In the genomic region with DNA sequence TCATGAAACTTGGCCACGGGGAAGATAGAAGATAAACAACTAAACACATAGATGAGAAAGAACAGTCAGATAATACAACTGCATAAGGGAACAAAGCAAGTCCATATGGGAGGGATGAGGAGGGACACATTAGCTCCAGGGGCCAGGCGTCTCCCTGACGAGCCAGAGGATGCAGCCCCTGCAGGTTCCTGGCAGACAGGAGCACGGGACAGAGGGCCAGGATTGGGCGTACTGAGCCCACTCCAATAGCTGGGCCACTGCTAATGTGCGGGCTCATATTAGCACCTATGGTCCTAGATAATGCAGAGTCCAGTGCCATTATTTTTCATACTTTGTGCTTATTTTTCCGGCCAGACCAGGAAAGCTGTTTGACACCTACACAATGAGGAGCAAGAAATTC, we compare ENCODE assay signal across 14 cellular contexts.
DNase-seq lines count a peak whose midpoint lies in the region; ATAC-seq and TF ChIP-seq lines count a peak whose summit lies in the region.
"Had no signal": no experiment of that assay in that cellular context is flagged by ENCODE, and none has a peak within 500 bp of the region (broad histone marks: within the 10 kb centered on the region; RNA-seq: fewer than 3 reads in every experiment).

No MANE protein-coding gene starts in this region.

- H3K4me1 Mint-ChIP-seq in glutamatergic neuron (ENCODE audit: low read depth, unreplicated experiment) (peaks cover 31% of the 10 kb centered on the region), nephron (peaks cover 63% of the 10 kb centered on the region)
- H3K4me1 Mint-ChIP-seq: B cell; CD4-positive, CD25-positive, alpha-beta regulatory T cell; CD8-positive, alpha-beta memory T cell had no signal

- no peaks in the 10 kb centered on the region for H3K9me3 ChIP-seq in uterus

- H3K36me3 Mint-ChIP-seq in glutamatergic neuron (ENCODE audit: unreplicated experiment) (peaks cover 4% of the 10 kb centered on the region), nephron (ENCODE audit: low read depth) (no peaks in the 10 kb centered on the region)
- H3K36me3 Mint-ChIP-seq: CD4-positive, CD25-positive, alpha-beta regulatory T cell; CD8-positive, alpha-beta memory T cell had no signal

- H3K27me3 ChIP-seq in uterus = no peaks in the 10 kb centered on the region

- TF ChIP-seq CTCF in glutamatergic neuron (IDR thresholded peaks at IDR 0.05; ENCODE audit: partially characterized antibody, unreplicated experiment) (no peak), nephron (IDR thresholded peaks at IDR 0.05; ENCODE audit: unreplicated experiment in 3 of 3) (no peak), uterus (IDR thresholded peaks at IDR 0.05) (no peak)

- H3K27me3 Mint-ChIP-seq in glutamatergic neuron (ENCODE audit: unreplicated experiment) (peaks cover 9% of the 10 kb centered on the region), nephron (ENCODE audit: low read depth) (peaks cover 22% of the 10 kb centered on the region)

- peaks cover 5% of the 10 kb centered on the region for H3K9me3 Mint-ChIP-seq in glutamatergic neuron (ENCODE audit: unreplicated experiment)
- H3K9me3 Mint-ChIP-seq in nephron = peaks cover 3% of the 10 kb centered on the region

- H3K4me3 ChIP-seq in uterus = no peak overlapping the region

- DNase-seq in D341Med (ENCODE audit: low spot score) (peak; percentile 19), glutamatergic neuron (no peak), uterus (no peak)
- DNase-seq: C1 segment of cervical spinal cord; CD4-positive, CD25-positive, alpha-beta regulatory T cell; CD8-positive, alpha-beta memory T cell; COR-L47; H9; IMR-90 had no signal

- H3K27ac ChIP-seq in uterus = peak overlapping the region; percentile 51 to 81

- intact Hi-C loops in uterus (cut with DNase I; ENCODE audit: low total_unique reads) = no loop called here

- peak overlapping the region; percentile 4 for H3K27ac Mint-ChIP-seq in glutamatergic neuron (ENCODE audit: unreplicated experiment)
- peak overlapping the region in 2 of 3 experiments; percentile 8 to 25 for H3K27ac Mint-ChIP-seq in nephron
- H3K27ac Mint-ChIP-seq: B cell, H9 had no signal

- H3K36me3 ChIP-seq in uterus = no peaks in the 10 kb centered on the region

- ATAC-seq in HG02981 (IDR thresholded peaks at IDR 0.05; ENCODE audit: unreplicated experiment) (no peak), HG02571 (IDR thresholded peaks at IDR 0.05; ENCODE audit: unreplicated experiment) (no peak), HG03354 (IDR thresholded peaks at IDR 0.05; ENCODE audit: poor library complexity, severe bottlenecking, unreplicated experiment) (no peak)

- H3K4me3 Mint-ChIP-seq in glutamatergic neuron (ENCODE audit: unreplicated experiment) (no peak overlapping the region), nephron (no peak overlapping the region)
- H3K4me3 Mint-ChIP-seq: B cell; CD4-positive, CD25-positive, alpha-beta regulatory T cell; CD8-positive, alpha-beta memory T cell; H9 had no signal

- no peak for TF ChIP-seq POLR2A in uterus (IDR thresholded peaks at IDR 0.05)

- peaks cover 4 to 7% of the 10 kb centered on the region in 2 donors for H3K4me1 ChIP-seq in uterus
